In the genomic region with DNA sequence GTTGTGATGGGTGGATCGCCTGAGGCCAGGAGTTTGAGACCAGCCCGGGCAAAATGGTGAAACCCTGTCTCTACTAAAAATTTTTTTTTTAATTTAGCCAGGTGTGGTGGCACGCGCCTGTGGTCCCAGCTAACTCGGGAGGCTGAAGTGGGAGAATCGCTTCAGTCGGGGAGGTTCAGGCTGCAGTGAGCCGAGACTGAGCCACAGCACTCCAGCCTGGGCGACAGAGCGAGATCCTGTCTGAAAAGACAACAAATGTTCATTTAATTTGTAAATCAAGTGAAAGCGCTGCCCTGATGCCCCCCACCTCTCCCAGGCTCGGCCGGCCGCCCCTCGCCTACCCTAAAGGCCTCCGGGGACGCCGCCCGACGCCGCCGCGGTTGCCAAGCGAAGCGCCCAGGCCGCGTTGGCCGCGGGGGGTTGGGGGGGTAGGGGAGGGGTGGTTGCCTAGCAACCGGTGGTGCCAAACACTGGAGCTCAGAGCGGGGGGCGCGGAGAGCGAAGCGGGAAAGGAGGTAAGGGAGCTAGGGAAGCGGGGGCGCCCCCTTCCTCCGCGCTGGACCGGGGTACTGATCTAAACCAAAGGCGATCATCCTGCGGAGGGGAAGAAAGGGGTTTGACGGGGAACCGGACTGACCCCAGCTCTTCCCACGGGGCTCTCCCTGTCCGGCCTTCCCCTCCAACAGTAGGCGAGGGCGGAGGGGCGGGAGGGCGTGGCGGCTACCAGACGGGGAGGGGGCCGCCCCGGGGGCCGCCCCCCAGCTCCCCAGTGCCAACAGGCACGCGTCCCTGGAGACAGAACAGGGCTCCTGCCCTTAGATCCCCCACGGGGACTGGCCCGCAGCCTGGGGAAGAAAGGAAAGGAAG, we compare ENCODE assay signal across 9 cellular contexts. TPM values are rescaled to one million over a fixed set of nuclear protein-coding genes. Genes with fewer than 3 reads are reported as not detected.
DNase-seq lines count a peak whose midpoint lies in the region; ATAC-seq and TF ChIP-seq lines count a peak whose summit lies in the region.
"Had no signal": no experiment of that assay in that cellular context is flagged by ENCODE, and none has a peak within 500 bp of the region (broad histone marks: within the 10 kb centered on the region; RNA-seq: fewer than 3 reads in every experiment).

TSS of gene TEKT2 (plus strand) at position 460 of the 867 bp plus-strand sequence. CDS start 828 bp downstream, outside the sequence.

- H3K4me3 ChIP-seq in coronary artery (peak within 1 kb of the TSS; percentile 74), lower lobe of right lung (peak within 1 kb of the TSS; percentile 54), upper lobe of right lung (peak within 1 kb of the TSS; percentile 46)

- peak; percentile 5 to 34 for ATAC-seq in lower lobe of right lung
- ATAC-seq in upper lobe of right lung, result peak; percentile 1
- no peak for ATAC-seq in HG02884 (IDR thresholded peaks at IDR 0.05; ENCODE audit: unreplicated experiment)

- H3K27ac ChIP-seq in coronary artery (no peak within 1 kb of the TSS), lower lobe of right lung (peak within 1 kb of the TSS; percentile 11), upper lobe of right lung (no peak within 1 kb of the TSS)

- H3K36me3 ChIP-seq in ES-I3 (ENCODE audit: insufficient read depth, low read length), result no peaks in the 10 kb centered on the region
- H3K36me3 ChIP-seq in lower lobe of right lung, result no peaks in the 10 kb centered on the region
- no peaks in the 10 kb centered on the region for H3K36me3 ChIP-seq in upper lobe of right lung

- H3K4me1 ChIP-seq in ES-I3 (ENCODE audit: insufficient read depth, low read length), result no peaks in the 10 kb centered on the region
- H3K4me1 ChIP-seq in lower lobe of right lung, result peaks cover 17% of the 10 kb centered on the region
- peaks cover 14% of the 10 kb centered on the region for H3K4me1 ChIP-seq in upper lobe of right lung

- peak within 1 kb of the TSS; percentile 52; the same call in 1 of the 2 replicates for H3K9ac ChIP-seq in ES-I3 (ENCODE audit: low read depth, low read length)

- DNase-seq in NCI-H2196 (lab: John Stamatoyannopoulos, UW; ENCODE audit: unreplicated experiment) (peak; percentile 79), coronary artery (ENCODE audit: low spot score) (no peak), lower lobe of right lung (no peak), upper lobe of right lung (peak; percentile 73), SIG-M5 (lab: John Stamatoyannopoulos, UW) (no peak)
- no peak for DNase-seq in stimulated activated CD8-positive, alpha-beta memory T cell treated with anti-CD3 and anti-CD28 coated beads, Interleukin-4, amount 100 ng/mL, for 48 hours

- no peak for TF ChIP-seq CTCF in coronary artery (IDR thresholded peaks at IDR 0.05)
- TF ChIP-seq CTCF in lower lobe of right lung (IDR thresholded peaks at IDR 0.05), result no peak
- TF ChIP-seq CTCF in upper lobe of right lung (IDR thresholded peaks at IDR 0.05), result no peak

- H3K9me3 ChIP-seq in ES-I3 (ENCODE audit: control insufficient read depth, insufficient read depth, low read length) (no peaks in the 10 kb centered on the region), lower lobe of right lung (no peaks in the 10 kb centered on the region), upper lobe of right lung (no peaks in the 10 kb centered on the region)

- H3K27me3 ChIP-seq in lower lobe of right lung (ENCODE audit: low read depth), result peaks cover 14% of the 10 kb centered on the region
- peaks cover 8% of the 10 kb centered on the region for H3K27me3 ChIP-seq in upper lobe of right lung

- intact Hi-C loops in lower lobe of right lung (cut with DNase I) (no loop called here), upper lobe of right lung (cut with DNase I) (no loop called here)

RNA-seq across cellular contexts. Expression of gene TEKT2, which starts in this region (rescaled TPM):
- total RNA-seq in lower lobe of right lung (9.3 TPM), upper lobe of right lung (0.35 TPM)
- total RNA-seq: LHCN-M2 had no signal

Comparison
In these comparisons a context has a peak if more than half of its experiments do, and no peak if none do; other contexts are left out.
1. Peak in DNase-seq, ATAC-seq and H3K4me3 ChIP-seq in upper lobe of right lung; RNA of the gene not detected or under 1 TPM.